In genomic region chr5:65588694-65589093, GRCh38 we compare ENCODE assay signal across 2 cellular contexts.
TF ChIP-seq lines count a peak whose summit lies in the region.

No MANE protein-coding gene starts in this region.

TF ChIP-seq in SK-N-SH, 30 proteins besides CTCF, POLR2A, EP300 and RAD21:
- no peak for TF ChIP-seq RCOR1 (IDR thresholded peaks at IDR 0.05; ENCODE audit: low read length)
- TF ChIP-seq NFIC (IDR thresholded peaks at IDR 0.05; ENCODE audit: borderline replicate concordance) = no peak
- no peak for TF ChIP-seq ELF1 (IDR thresholded peaks at IDR 0.05)
- TF ChIP-seq TCF12 (IDR thresholded peaks at IDR 0.05) = no peak
- no peak for TF ChIP-seq FOSL2 (IDR thresholded peaks at IDR 0.05; ENCODE audit: borderline replicate concordance, low read depth)
- no peak for TF ChIP-seq POLR2AphosphoS5 (IDR thresholded peaks at IDR 0.05; ENCODE audit: low read depth, low read length)
- no peak for TF ChIP-seq SIN3A (IDR thresholded peaks at IDR 0.05; ENCODE audit: borderline replicate concordance, low read depth, low read length)
- TF ChIP-seq SMC3 (IDR thresholded peaks at IDR 0.05; ENCODE audit: low read depth, low read length) = no peak
- TF ChIP-seq TEAD4 (IDR thresholded peaks at IDR 0.05; ENCODE audit: borderline replicate concordance, insufficient read depth) = no peak
- TF ChIP-seq REST (IDR thresholded peaks at IDR 0.05; ENCODE audit: low read depth, low read length) = no peak
- no peak for TF ChIP-seq MAX (IDR thresholded peaks at IDR 0.05; ENCODE audit: low read depth)
- TF ChIP-seq MXI1 (IDR thresholded peaks at IDR 0.05; ENCODE audit: low read depth, low read length) = no peak
- TF ChIP-seq PBX3 (IDR thresholded peaks at IDR 0.05) = no peak
- no peak for TF ChIP-seq MEF2A (IDR thresholded peaks at IDR 0.05; ENCODE audit: borderline replicate concordance, low read depth)
- TF ChIP-seq, protein P1, sequence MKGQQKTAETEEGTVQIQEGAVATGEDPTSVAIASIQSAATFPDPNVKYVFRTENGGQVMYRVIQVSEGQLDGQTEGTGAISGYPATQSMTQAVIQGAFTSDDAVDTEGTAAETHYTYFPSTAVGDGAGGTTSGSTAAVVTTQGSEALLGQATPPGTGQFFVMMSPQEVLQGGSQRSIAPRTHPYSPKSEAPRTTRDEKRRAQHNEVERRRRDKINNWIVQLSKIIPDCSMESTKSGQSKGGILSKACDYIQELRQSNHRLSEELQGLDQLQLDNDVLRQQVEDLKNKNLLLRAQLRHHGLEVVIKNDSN (IDR thresholded peaks at IDR 0.05; ENCODE audit: borderline replicate concordance, low read depth) = no peak
- no peak for TF ChIP-seq YY1 (IDR thresholded peaks at IDR 0.05; ENCODE audit: low read depth)
- TF ChIP-seq, protein P2, sequence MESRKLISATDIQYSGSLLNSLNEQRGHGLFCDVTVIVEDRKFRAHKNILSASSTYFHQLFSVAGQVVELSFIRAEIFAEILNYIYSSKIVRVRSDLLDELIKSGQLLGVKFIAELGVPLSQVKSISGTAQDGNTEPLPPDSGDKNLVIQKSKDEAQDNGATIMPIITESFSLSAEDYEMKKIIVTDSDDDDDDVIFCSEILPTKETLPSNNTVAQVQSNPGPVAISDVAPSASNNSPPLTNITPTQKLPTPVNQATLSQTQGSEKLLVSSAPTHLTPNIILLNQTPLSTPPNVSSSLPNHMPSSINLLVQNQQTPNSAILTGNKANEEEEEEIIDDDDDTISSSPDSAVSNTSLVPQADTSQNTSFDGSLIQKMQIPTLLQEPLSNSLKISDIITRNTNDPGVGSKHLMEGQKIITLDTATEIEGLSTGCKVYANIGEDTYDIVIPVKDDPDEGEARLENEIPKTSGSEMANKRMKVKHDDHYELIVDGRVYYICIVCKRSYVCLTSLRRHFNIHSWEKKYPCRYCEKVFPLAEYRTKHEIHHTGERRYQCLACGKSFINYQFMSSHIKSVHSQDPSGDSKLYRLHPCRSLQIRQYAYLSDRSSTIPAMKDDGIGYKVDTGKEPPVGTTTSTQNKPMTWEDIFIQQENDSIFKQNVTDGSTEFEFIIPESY (IDR thresholded peaks at IDR 0.05; ENCODE audit: borderline replicate concordance, low read depth) = no peak

TF ChIP-seq in SK-N-SH treated with all-trans-retinoic acid at 6 μM for 48 hours, 23 proteins besides CTCF, POLR2A, EP300 and RAD21:
- no peak for TF ChIP-seq CREB5 (CRISPR knock-in tag; IDR thresholded peaks at IDR 0.05; ENCODE audit: low read depth)
- no peak for TF ChIP-seq ZC3H10 (CRISPR knock-in tag; IDR thresholded peaks at IDR 0.05)
- no peak for TF ChIP-seq PPARA (CRISPR knock-in tag; IDR thresholded peaks at IDR 0.05; ENCODE audit: borderline replicate concordance)
- no peak for TF ChIP-seq ESRRG (CRISPR knock-in tag; IDR thresholded peaks at IDR 0.05)
- TF ChIP-seq, protein P3, sequence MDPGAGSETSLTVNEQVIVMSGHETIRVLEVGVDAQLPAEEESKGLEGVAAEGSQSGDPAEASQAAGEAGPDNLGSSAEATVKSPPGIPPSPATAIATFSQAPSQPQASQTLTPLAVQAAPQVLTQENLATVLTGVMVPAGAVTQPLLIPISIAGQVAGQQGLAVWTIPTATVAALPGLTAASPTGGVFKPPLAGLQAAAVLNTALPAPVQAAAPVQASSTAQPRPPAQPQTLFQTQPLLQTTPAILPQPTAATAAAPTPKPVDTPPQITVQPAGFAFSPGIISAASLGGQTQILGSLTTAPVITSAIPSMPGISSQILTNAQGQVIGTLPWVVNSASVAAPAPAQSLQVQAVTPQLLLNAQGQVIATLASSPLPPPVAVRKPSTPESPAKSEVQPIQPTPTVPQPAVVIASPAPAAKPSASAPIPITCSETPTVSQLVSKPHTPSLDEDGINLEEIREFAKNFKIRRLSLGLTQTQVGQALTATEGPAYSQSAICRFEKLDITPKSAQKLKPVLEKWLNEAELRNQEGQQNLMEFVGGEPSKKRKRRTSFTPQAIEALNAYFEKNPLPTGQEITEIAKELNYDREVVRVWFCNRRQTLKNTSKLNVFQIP (CRISPR knock-in tag; IDR thresholded peaks at IDR 0.05; ENCODE audit: borderline replicate concordance, low read depth) = no peak
- no peak for TF ChIP-seq ARNTL (CRISPR knock-in tag; IDR thresholded peaks at IDR 0.05; ENCODE audit: borderline replicate concordance, low read depth)
- TF ChIP-seq, protein P4, sequence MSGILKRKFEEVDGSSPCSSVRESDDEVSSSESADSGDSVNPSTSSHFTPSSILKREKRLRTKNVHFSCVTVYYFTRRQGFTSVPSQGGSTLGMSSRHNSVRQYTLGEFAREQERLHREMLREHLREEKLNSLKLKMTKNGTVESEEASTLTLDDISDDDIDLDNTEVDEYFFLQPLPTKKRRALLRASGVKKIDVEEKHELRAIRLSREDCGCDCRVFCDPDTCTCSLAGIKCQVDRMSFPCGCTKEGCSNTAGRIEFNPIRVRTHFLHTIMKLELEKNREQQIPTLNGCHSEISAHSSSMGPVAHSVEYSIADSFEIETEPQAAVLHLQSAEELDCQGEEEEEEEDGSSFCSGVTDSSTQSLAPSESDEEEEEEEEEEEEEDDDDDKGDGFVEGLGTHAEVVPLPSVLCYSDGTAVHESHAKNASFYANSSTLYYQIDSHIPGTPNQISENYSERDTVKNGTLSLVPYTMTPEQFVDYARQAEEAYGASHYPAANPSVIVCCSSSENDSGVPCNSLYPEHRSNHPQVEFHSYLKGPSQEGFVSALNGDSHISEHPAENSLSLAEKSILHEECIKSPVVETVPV (CRISPR knock-in tag; IDR thresholded peaks at IDR 0.05) = no peak
- TF ChIP-seq CSDC2 (CRISPR knock-in tag; IDR thresholded peaks at IDR 0.05) = no peak
